8 cellular contexts compared by ENCODE assay signal in the genomic region with DNA sequence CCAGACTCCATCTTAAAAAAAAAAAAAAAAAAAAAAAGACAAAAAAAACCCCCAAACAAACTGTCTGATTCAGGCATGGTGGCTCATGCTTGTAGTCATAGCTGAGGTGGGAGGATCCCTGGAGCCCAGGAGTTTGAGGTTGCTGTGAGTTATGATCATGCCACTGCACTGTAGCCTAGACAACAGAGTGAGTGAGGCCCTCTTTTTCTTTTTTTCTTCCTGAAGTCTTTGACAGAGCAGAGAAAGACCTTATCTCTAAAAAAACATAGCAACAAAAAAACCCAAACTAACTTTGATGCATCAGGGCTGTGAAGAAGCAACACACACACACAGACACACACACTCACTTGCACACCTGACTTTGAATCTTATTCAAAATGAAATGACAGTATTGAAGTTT. TPM values are rescaled to one million over a fixed set of nuclear protein-coding genes. Genes with fewer than 3 reads are reported as not detected.
DNase-seq lines count a peak whose midpoint lies in the region; ATAC-seq and TF ChIP-seq lines count a peak whose summit lies in the region.

No MANE protein-coding gene starts in this region.

- peak; percentile 59 for ATAC-seq in HG02610 (IDR thresholded peaks at IDR 0.05; ENCODE audit: unreplicated experiment)
- no peak for ATAC-seq in Right ventricle myocardium inferior
- no peak for ATAC-seq in upper lobe of right lung

- DNase-seq in T-helper 2 cell treated with Interferon-gamma antibody and Interleukin-4, amounts not matched to agents 5 μg/mL and 100 μg/mL, for 36 hours (ENCODE audit: low spot score) = peak; percentile 75
- peak; percentile 82 to 96 for DNase-seq in cardiac fibroblast (ENCODE audit: low read depth in 2 of 2)
- DNase-seq in stimulated activated CD4-positive, alpha-beta T cell treated with anti-CD3 and anti-CD28 coated beads, TNF-alpha, amount 100 ng/mL, for 1 hour (ENCODE audit: low read depth in 3 of 3, low spot score in 1 of 3) = peak in 2 of 3 donors; percentile 45 to 49
- DNase-seq in SIG-M5 (lab: John Stamatoyannopoulos, UW) = no peak
- DNase-seq in Right ventricle myocardium inferior (ENCODE audit: missing footprints) = no peak
- DNase-seq in NCI-H146 treated with DMSO at 0.1 percent for 48 hours (lab: John Stamatoyannopoulos, UW; ENCODE audit: unreplicated experiment) = no peak
- DNase-seq in upper lobe of right lung = no peak

- H3K9me3 ChIP-seq in upper lobe of right lung = no peaks in the 10 kb centered on the region

- no peak for TF ChIP-seq CTCF in cardiac fibroblast (IDR thresholded peaks at IDR 0.05; ENCODE audit: low read depth, low read length)
- no peak for TF ChIP-seq CTCF in upper lobe of right lung (IDR thresholded peaks at IDR 0.05)

- peaks cover 45% of the 10 kb centered on the region for H3K4me1 Mint-ChIP-seq in T-helper 2 cell treated with Interferon-gamma antibody and Interleukin-4, amounts not matched to agents 5 μg/mL and 100 μg/mL, for 36 hours (ENCODE audit: low read depth)

- no peaks in the 10 kb centered on the region for H3K27me3 ChIP-seq in upper lobe of right lung

- no peaks in the 10 kb centered on the region for H3K27me3 Mint-ChIP-seq in T-helper 2 cell treated with Interferon-gamma antibody and Interleukin-4, amounts not matched to agents 5 μg/mL and 100 μg/mL, for 36 hours (ENCODE audit: low read depth)

- intact Hi-C loops in Right ventricle myocardium inferior (cut with DNase I) (no loop called here), upper lobe of right lung (cut with DNase I) (no loop called here)

- H3K36me3 Mint-ChIP-seq in T-helper 2 cell treated with Interferon-gamma antibody and Interleukin-4, amounts not matched to agents 5 μg/mL and 100 μg/mL, for 36 hours (ENCODE audit: low read depth) = peaks cover 7% of the 10 kb centered on the region

- H3K9me3 Mint-ChIP-seq in T-helper 2 cell treated with Interferon-gamma antibody and Interleukin-4, amounts not matched to agents 5 μg/mL and 100 μg/mL, for 36 hours = peaks cover 8% of the 10 kb centered on the region

- peak overlapping the region; percentile 83 for H3K27ac Mint-ChIP-seq in T-helper 2 cell treated with Interferon-gamma antibody and Interleukin-4, amounts not matched to agents 5 μg/mL and 100 μg/mL, for 36 hours

- no peak overlapping the region for H3K27ac ChIP-seq in upper lobe of right lung

- no peak overlapping the region for H3K4me3 ChIP-seq in cardiac fibroblast (replicated peaks in 1 of 2; ENCODE audit: low read depth in 2 of 2, low read length in 2 of 2)
- H3K4me3 ChIP-seq in upper lobe of right lung = no peak overlapping the region

- no peak overlapping the region for H3K4me3 Mint-ChIP-seq in T-helper 2 cell treated with Interferon-gamma antibody and Interleukin-4, amounts not matched to agents 5 μg/mL and 100 μg/mL, for 36 hours

- peaks cover 25% of the 10 kb centered on the region for H3K4me1 ChIP-seq in upper lobe of right lung

- no peaks in the 10 kb centered on the region for H3K36me3 ChIP-seq in upper lobe of right lung

RNA-seq across cellular contexts. Expression of a gene that starts 7.7 kb away (rescaled TPM):
- total RNA-seq in Right ventricle myocardium inferior = 11.5 TPM
- total RNA-seq in upper lobe of right lung = 9.9 TPM

Comparison
In these comparisons a context has a peak if more than half of its experiments do, and no peak if none do; other contexts are left out.
1. DNase-seq: peak in T-helper 2 cell treated with Interferon-gamma antibody and Interleukin-4, amounts not matched to agents 5 μg/mL and 100 μg/mL, for 36 hours (single experiment), cardiac fibroblast (2 of 2) and stimulated activated CD4-positive, alpha-beta T cell treated with anti-CD3 and anti-CD28 coated beads, TNF-alpha, amount 100 ng/mL, for 1 hour (2 of 3); none in SIG-M5 (single experiment), Right ventricle myocardium inferior (single experiment), NCI-H146 treated with DMSO at 0.1 percent for 48 hours (single experiment) and upper lobe of right lung (single experiment).